ENCODE assay signal across 20 cellular contexts in the genomic region with DNA sequence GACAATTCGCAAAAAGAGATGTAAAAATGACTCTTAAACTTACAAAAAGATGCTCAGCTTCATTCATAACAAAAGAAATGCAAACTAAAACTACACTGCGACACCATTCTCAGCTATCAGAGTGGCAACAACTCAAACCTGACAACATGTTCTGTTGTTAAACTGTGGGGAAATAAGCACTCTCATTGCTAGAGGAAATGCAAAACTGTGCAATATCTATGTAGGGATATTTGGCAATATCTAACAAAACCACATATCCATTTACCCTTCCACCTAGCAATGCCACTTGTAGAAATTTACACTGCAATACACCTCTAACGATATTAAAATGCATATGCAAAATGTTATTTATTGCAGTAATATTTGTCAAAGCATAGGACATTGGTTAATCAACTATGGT.
A peak's percentile ranks its signal among the peaks of the same experiment; 100 is the strongest.
DNase-seq lines count a peak whose midpoint lies in the region; ATAC-seq, FAIRE-seq and TF ChIP-seq lines count a peak whose summit lies in the region.
"Had no signal": no experiment of that assay in that cellular context is flagged by ENCODE, and none has a peak within 500 bp of the region (broad histone marks: within the 10 kb centered on the region; RNA-seq: fewer than 3 reads in every experiment).

No MANE protein-coding gene starts in this region.

- BruUV-seq in PC-3 (replicated peaks; lab: Mats Ljungman, UMichigan) = no TSS peak

- no peak overlapping the region for H3K9ac ChIP-seq in PC-3 (ENCODE audit: low read length)

- no peaks in the 10 kb centered on the region for H4K20me1 ChIP-seq in PC-3 (ENCODE audit: low read length)

- whole genome bisulfite sequencing in A549 (ENCODE audit: missing lambda C conversion rate) = 92% methylated on average over 3 of the region's 3 CpGs

- FAIRE-seq in A549 (lab: Jason Lieb, UNC) = peak; percentile 39
- FAIRE-seq: K562 had no signal

- H3K9me3 ChIP-seq in A549 (no peaks in the 10 kb centered on the region), PC-3 (ENCODE audit: low read length) (no peaks in the 10 kb centered on the region)
- H3K9me3 ChIP-seq: Peyer's patch had no signal

- H3K27ac ChIP-seq in A549 = no peak overlapping the region
- peak overlapping the region; percentile 84 for H3K27ac ChIP-seq in HL-60 (replicated peaks)
- no peak overlapping the region for H3K27ac ChIP-seq in PC-3 (ENCODE audit: low read length)
- H3K27ac ChIP-seq: Peyer's patch had no signal

- H3K4me2 ChIP-seq in A549 (no peak overlapping the region), PC-3 (ENCODE audit: low read length) (no peak overlapping the region)
- H3K4me2 ChIP-seq: GM23338 had no signal

- peaks cover 26% of the 10 kb centered on the region for H3K4me1 ChIP-seq in A549
- H3K4me1 ChIP-seq in PC-3 (ENCODE audit: insufficient read depth, low read length) = peaks cover 31% of the 10 kb centered on the region

- H3K9me2 ChIP-seq in PC-3 (replicated peaks; ENCODE audit: low read length) = no peaks in the 10 kb centered on the region

- TF ChIP-seq EP300 in A549 (IDR thresholded peaks at IDR 0.05) = no peak

- ATAC-seq in A549 = no peak
- ATAC-seq in PC-3 = no peak
- ATAC-seq in GM18505 (IDR thresholded peaks at IDR 0.05; ENCODE audit: unreplicated experiment) = no peak
- ATAC-seq in HG02610 (IDR thresholded peaks at IDR 0.05; ENCODE audit: unreplicated experiment) = no peak
- ATAC-seq: GM23338, K562 had no signal

- H3K79me2 ChIP-seq in PC-3 (ENCODE audit: low read length) = no peaks in the 10 kb centered on the region

- CTCF ChIA-PET in A549 (lab: Yijun Ruan, JAX) = interaction anchor here (1.2 to 7.8 kb wide), 2 partner anchors 10 to 543 kb away, joined by 5 to 110 read pairs; no protein-coding TSS in a partner anchor
- CTCF ChIA-PET in PC-3 (lab: Charles Lee) = no interaction called here

- H3K4me3 ChIP-seq in A549 (no peak overlapping the region), HL-60 (replicated peaks; ENCODE audit: insufficient read depth, low read length) (no peak overlapping the region), PC-3 (ENCODE audit: low read length) (no peak overlapping the region)
- H3K4me3 ChIP-seq: GM23338, K562, Peyer's patch had no signal

- POLR2A ChIA-PET in A549 (lab: Yijun Ruan, JAX) (interaction anchor here (2.6 kb wide), 1 partner anchor 516 kb away, joined by 7 read pairs; a partner anchor contains a TSS), PC-3 (lab: Charles Lee; ENCODE audit: unreplicated experiment) (no interaction called here)

- no peak for TF ChIP-seq CTCF in A549 (IDR thresholded peaks at IDR 0.05)
- no peak for TF ChIP-seq CTCF in HL-60 (IDR thresholded peaks at IDR 0.05; ENCODE audit: insufficient read depth, low read length)
- TF ChIP-seq CTCF in PC-3 (conservative IDR thresholded peaks at IDR 0.05; ENCODE audit: low read depth, low read length) = no peak

- no peaks in the 10 kb centered on the region for H3K27me3 ChIP-seq in HL-60 (ENCODE audit: insufficient read depth, poor library complexity, severe bottlenecking)
- no peaks in the 10 kb centered on the region for H3K27me3 ChIP-seq in PC-3 (ENCODE audit: low read length)
- H3K27me3 ChIP-seq: Peyer's patch had no signal

- H3F3A ChIP-seq in PC-3 (ENCODE audit: low read length, unreplicated experiment) = no peaks in the 10 kb centered on the region

- no peaks in the 10 kb centered on the region for H3K36me3 ChIP-seq in PC-3 (ENCODE audit: low read depth, low read length)
- H3K36me3 ChIP-seq: Peyer's patch had no signal

- no peak for TF ChIP-seq RAD21 in A549 (conservative IDR thresholded peaks at IDR 0.05 in 1 of 2, IDR thresholded peaks at IDR 0.05 in 1 of 2)

- TF ChIP-seq POLR2A in A549 (IDR thresholded peaks at IDR 0.05; ENCODE audit: low read length) (no peak), GM18505 (IDR thresholded peaks at IDR 0.05; ENCODE audit: borderline replicate concordance, extremely low read depth, insufficient read depth, insufficient read length) (no peak)

- no peak overlapping the region for H2AFZ ChIP-seq in PC-3 (ENCODE audit: low read length)
- H2AFZ ChIP-seq: GM23338 had no signal

- DNase-seq in A549 (ENCODE audit: low read depth in 1 of 2, low spot score in 1 of 2) (no peak), HL-60 (ENCODE audit: low read depth in 1 of 2, low spot score in 1 of 2) (peak; percentile 52 to 58), NOMO-1 treated with dmso at 0.1 percent for 144 hours (lab: John Stamatoyannopoulos, UW; ENCODE audit: unreplicated experiment) (peak; percentile 7), amniotic epithelial cell (ENCODE audit: low read depth) (peak; percentile 32), DMS114 treated with DMSO at 0.1 percent for 48 hours (lab: John Stamatoyannopoulos, UW; ENCODE audit: unreplicated experiment) (no peak), PC-3 (no peak)
- DNase-seq: 8988T; CD8-positive, alpha-beta memory T cell; DMS79; HCEC 1CT; NCI-H1417 treated with DMSO at 0.1 percent for 48 hours; NCI-H187 treated with DMSO at 0.1 percent for 48 hours; NCI-H2227 treated with DMSO at 0.1 percent for 48 hours; NCI-H510A treated with DMSO at 0.1 percent for 48 hours; NCI-H774; Peyer's patch had no signal

- intact Hi-C loops in PC-3 (cut with micrococcal nuclease) = no loop called here

TF ChIP-seq in A549, 52 proteins besides CTCF, POLR2A, EP300 and RAD21:
- no peak for TF ChIP-seq HDAC2 (IDR thresholded peaks at IDR 0.05)
- TF ChIP-seq HOXB13 (CRISPR knock-in tag; IDR thresholded peaks at IDR 0.05; ENCODE audit: low read depth) = no peak
- no peak for TF ChIP-seq GATA3 (IDR thresholded peaks at IDR 0.05; ENCODE audit: borderline replicate concordance)
- TF ChIP-seq JUN (IDR thresholded peaks at IDR 0.05) = no peak
- TF ChIP-seq TFCP2L1 (CRISPR knock-in tag; IDR thresholded peaks at IDR 0.05) = no peak
- no peak for TF ChIP-seq POLR2AphosphoS2 (conservative IDR thresholded peaks at IDR 0.05; ENCODE audit: low read length)
- TF ChIP-seq BHLHE40 (IDR thresholded peaks at IDR 0.05; ENCODE audit: low read depth, low read length) = no peak
- no peak for TF ChIP-seq MAZ (IDR thresholded peaks at IDR 0.05; ENCODE audit: borderline replicate concordance, low read depth, low read length)
- TF ChIP-seq CHD2 (IDR thresholded peaks at IDR 0.05; ENCODE audit: low read length, partially characterized antibody) = no peak
- no peak for TF ChIP-seq ESRRA (IDR thresholded peaks at IDR 0.05; ENCODE audit: borderline replicate concordance, low read length)
- TF ChIP-seq, protein P1, sequence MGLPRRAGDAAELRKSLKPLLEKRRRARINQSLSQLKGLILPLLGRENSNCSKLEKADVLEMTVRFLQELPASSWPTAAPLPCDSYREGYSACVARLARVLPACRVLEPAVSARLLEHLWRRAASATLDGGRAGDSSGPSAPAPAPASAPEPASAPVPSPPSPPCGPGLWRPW (IDR thresholded peaks at IDR 0.05) = no peak
- no peak for TF ChIP-seq CBX8 (IDR thresholded peaks at IDR 0.05)
- TF ChIP-seq ZFP36 (IDR thresholded peaks at IDR 0.05; ENCODE audit: borderline replicate concordance, partially characterized antibody) = no peak
- TF ChIP-seq CBX2 (IDR thresholded peaks at IDR 0.05; ENCODE audit: borderline replicate concordance, low read depth) = no peak
- TF ChIP-seq NR3C1 (IDR thresholded peaks at IDR 0.05) = no peak
- TF ChIP-seq, protein P2, sequence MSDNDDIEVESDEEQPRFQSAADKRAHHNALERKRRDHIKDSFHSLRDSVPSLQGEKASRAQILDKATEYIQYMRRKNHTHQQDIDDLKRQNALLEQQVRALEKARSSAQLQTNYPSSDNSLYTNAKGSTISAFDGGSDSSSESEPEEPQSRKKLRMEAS (IDR thresholded peaks at IDR 0.05) = no peak
- TF ChIP-seq KDM5A (IDR thresholded peaks at IDR 0.05) = no peak
- TF ChIP-seq, protein P3, sequence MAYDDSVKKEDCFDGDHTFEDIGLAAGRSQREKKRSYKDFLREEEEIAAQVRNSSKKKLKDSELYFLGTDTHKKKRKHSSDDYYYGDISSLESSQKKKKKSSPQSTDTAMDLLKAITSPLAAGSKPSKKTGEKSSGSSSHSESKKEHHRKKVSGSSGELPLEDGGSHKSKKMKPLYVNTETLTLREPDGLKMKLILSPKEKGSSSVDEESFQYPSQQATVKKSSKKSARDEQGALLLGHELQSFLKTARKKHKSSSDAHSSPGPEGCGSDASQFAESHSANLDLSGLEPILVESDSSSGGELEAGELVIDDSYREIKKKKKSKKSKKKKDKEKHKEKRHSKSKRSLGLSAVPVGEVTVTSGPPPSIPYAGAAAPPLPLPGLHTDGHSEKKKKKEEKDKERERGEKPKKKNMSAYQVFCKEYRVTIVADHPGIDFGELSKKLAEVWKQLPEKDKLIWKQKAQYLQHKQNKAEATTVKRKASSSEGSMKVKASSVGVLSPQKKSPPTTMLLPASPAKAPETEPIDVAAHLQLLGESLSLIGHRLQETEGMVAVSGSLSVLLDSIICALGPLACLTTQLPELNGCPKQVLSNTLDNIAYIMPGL (CRISPR knock-in tag; IDR thresholded peaks at IDR 0.05; ENCODE audit: borderline replicate concordance) = no peak
- TF ChIP-seq, protein P4, sequence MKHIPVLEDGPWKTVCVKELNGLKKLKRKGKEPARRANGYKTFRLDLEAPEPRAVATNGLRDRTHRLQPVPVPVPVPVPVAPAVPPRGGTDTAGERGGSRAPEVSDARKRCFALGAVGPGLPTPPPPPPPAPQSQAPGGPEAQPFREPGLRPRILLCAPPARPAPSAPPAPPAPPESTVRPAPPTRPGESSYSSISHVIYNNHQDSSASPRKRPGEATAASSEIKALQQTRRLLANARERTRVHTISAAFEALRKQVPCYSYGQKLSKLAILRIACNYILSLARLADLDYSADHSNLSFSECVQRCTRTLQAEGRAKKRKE (CRISPR knock-in tag; IDR thresholded peaks at IDR 0.05; ENCODE audit: low read depth) = no peak

Comparison
In these comparisons a context has a peak if more than half of its experiments do, and no peak if none do; other contexts are left out.
1. DNase-seq: peak in HL-60 (2 of 2), NOMO-1 treated with dmso at 0.1 percent for 144 hours (single experiment) and amniotic epithelial cell (single experiment); none in A549 (0 of 2), DMS114 treated with DMSO at 0.1 percent for 48 hours (single experiment) and PC-3 (single experiment).